20 cellular contexts compared by ENCODE assay signal in the genomic region with DNA sequence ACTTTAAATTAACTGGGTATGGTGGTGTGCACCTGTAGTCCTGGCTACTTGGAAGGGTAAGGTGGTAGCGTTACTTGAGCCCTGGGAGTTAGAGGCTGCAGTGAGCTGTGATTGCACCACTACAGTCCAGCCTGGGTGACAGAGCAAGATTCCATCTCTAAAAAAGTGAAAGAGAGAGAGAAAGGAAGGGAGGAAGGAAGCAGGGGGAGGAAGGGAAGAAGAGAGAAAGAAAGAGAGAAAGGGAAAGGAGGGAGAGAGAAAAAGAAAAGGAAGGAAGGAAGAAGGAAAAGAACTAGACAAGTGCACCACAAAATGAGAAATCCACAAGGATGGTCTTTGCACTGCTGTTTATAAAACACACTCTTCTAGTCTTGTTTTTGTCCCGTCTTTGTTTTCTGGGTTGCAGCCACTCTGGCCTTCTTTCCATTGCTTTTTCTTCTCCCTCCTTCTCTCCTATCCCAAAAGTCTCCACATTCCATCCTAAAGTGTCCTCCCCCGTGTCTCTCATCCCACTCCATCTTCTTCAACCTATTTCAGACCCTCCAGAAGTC. TPM values are rescaled to one million over a fixed set of nuclear protein-coding genes. Genes with fewer than 3 reads are reported as not detected.
DNase-seq lines count a peak whose midpoint lies in the region; ATAC-seq and TF ChIP-seq lines count a peak whose summit lies in the region.
"Had no signal": no experiment of that assay in that cellular context is flagged by ENCODE, and none has a peak within 500 bp of the region (broad histone marks: within the 10 kb centered on the region; RNA-seq: fewer than 3 reads in every experiment).

No MANE protein-coding gene starts in this region.

- H4K91ac ChIP-seq in IMR-90 (ENCODE audit: insufficient read depth, low read depth, low read length): peak overlapping the region; percentile 23; the same call in 1 of the 2 replicates

- intact Hi-C loops in IMR-90 (cut with micrococcal nuclease): loop anchor here (5.0 kb wide), 1 partner anchor 148 kb away; no protein-coding TSS in a partner anchor

- no peak overlapping the region for H3K14ac ChIP-seq in IMR-90 (replicated peaks; ENCODE audit: low read depth, low read length)

- H3K27me3 ChIP-seq in GM23338 (ENCODE audit: insufficient read depth) (no peaks in the 10 kb centered on the region), IMR-90 (ENCODE audit: control insufficient read depth, insufficient read depth, low read length) (no peaks in the 10 kb centered on the region)
- H3K27me3 ChIP-seq: BLaER1 had no signal

- H3K36me3 ChIP-seq in GM23338 (ENCODE audit: insufficient read depth) (no peaks in the 10 kb centered on the region), IMR-90 (ENCODE audit: control insufficient read depth, insufficient read depth, low read length) (no peaks in the 10 kb centered on the region)
- H3K36me3 ChIP-seq: BLaER1 had no signal

- 100% methylated on average over 1 of the region's 3 CpGs; no CpG with 5 or more reads in 1 of the 2 experiments for WGBS in IMR-90 (ENCODE audit: extremely low coverage in 2 of 2, insufficient read length in 1 of 2), 2 experiments

- H3K27ac Mint-ChIP-seq in GM23338: no peak overlapping the region
- H3K27ac Mint-ChIP-seq in mesothelial cell of epicardium: peak overlapping the region; percentile 19
- H3K27ac Mint-ChIP-seq in progenitor cell of endocrine pancreas: peak overlapping the region; percentile 54
- H3K27ac Mint-ChIP-seq: B cell; CD4-positive, CD25-positive, alpha-beta regulatory T cell; CD8-positive, alpha-beta T cell had no signal

- H2AK5ac ChIP-seq in IMR-90 (ENCODE audit: low read depth, low read length): no peak overlapping the region

- no peak overlapping the region for H3K9ac ChIP-seq in IMR-90 (ENCODE audit: low read depth, low read length)
- H3K9ac ChIP-seq: BLaER1 had no signal

- no peaks in the 10 kb centered on the region for H3K4me1 Mint-ChIP-seq in GM23338
- H3K4me1 Mint-ChIP-seq in mesothelial cell of epicardium: peaks cover 27% of the 10 kb centered on the region
- peaks cover 17% of the 10 kb centered on the region for H3K4me1 Mint-ChIP-seq in progenitor cell of endocrine pancreas (ENCODE audit: low read depth)

- H3K4ac ChIP-seq in IMR-90 (ENCODE audit: low read depth, low read length): no peak overlapping the region; the same call in 1 of the 2 replicates

- no peak for TF ChIP-seq CTCF in GM23338 (conservative IDR thresholded peaks at IDR 0.05; ENCODE audit: low read depth in 2 of 2)
- TF ChIP-seq CTCF in IMR-90 (conservative IDR thresholded peaks at IDR 0.05; ENCODE audit: low read depth, low read length): no peak
- TF ChIP-seq CTCF in mesothelial cell of epicardium (IDR thresholded peaks at IDR 0.05; ENCODE audit: unreplicated experiment): no peak
- TF ChIP-seq CTCF in progenitor cell of endocrine pancreas (IDR thresholded peaks at IDR 0.05; ENCODE audit: unreplicated experiment): no peak

- peaks cover 19% of the 10 kb centered on the region for H3K9me1 ChIP-seq in IMR-90 (ENCODE audit: insufficient read depth, low read length)

- H2BK15ac ChIP-seq in IMR-90 (ENCODE audit: low read depth, low read length): peak overlapping the region; percentile 7; the same call in 1 of the 3 replicates

- H3K23ac ChIP-seq in IMR-90 (ENCODE audit: low read depth, low read length): no peak overlapping the region

- POLR2A ChIA-PET in IMR-90 (lab: Charles Lee; ENCODE audit: unreplicated experiment): no interaction called here

- no peak for TF ChIP-seq POLR2A in IMR-90 (IDR thresholded peaks at IDR 0.05; ENCODE audit: low read depth, low read length)

- H3K56ac ChIP-seq in IMR-90 (ENCODE audit: extremely low read depth, insufficient read depth, low read length): no peak overlapping the region

- peak overlapping the region; percentile 4; the same call in 1 of the 2 replicates for H2BK120ac ChIP-seq in IMR-90 (ENCODE audit: low read depth, low read length)

- H3K27ac ChIP-seq in GM23338 (ENCODE audit: low read depth) (no peak overlapping the region), IMR-90 (ENCODE audit: insufficient read depth, low read length) (no peak overlapping the region)
- H3K27ac ChIP-seq: BLaER1, C4-2B had no signal

- H4K20me1 ChIP-seq in GM23338 (replicated peaks; ENCODE audit: insufficient read depth): no peaks in the 10 kb centered on the region
- no peaks in the 10 kb centered on the region; the same call in 1 of the 2 replicates for H4K20me1 ChIP-seq in IMR-90 (ENCODE audit: insufficient read depth, low read length)
- H4K20me1 ChIP-seq: BLaER1 had no signal

- H2AFZ ChIP-seq in GM23338: peak overlapping the region; percentile 66; the same call in 1 of the 2 replicates
- H2AFZ ChIP-seq in IMR-90 (replicated peaks; ENCODE audit: low read length, poor library complexity): no peak overlapping the region

- H3K18ac ChIP-seq in IMR-90 (ENCODE audit: low read depth, low read length): no peak overlapping the region

- no peak overlapping the region for H4K5ac ChIP-seq in IMR-90 (ENCODE audit: low read depth, low read length)

- TF ChIP-seq RAD21 in IMR-90 (IDR thresholded peaks at IDR 0.05; ENCODE audit: low read length): no peak

- CTCF ChIA-PET in IMR-90 (lab: Yijun Ruan, JAX): no interaction called here

- no peaks in the 10 kb centered on the region for H3K79me1 ChIP-seq in IMR-90 (ENCODE audit: low read depth in 1 of 2, low read length in 2 of 2)

- no peaks in the 10 kb centered on the region for H3K79me2 ChIP-seq in GM23338 (replicated peaks; ENCODE audit: insufficient read depth)

- no TSS peak for BruUV-seq in IMR-90 (replicated peaks; lab: Mats Ljungman, UMichigan)

- 0 out of 2 replicates have a peak, but pooled peaks cover 2% of the 10 kb centered on the region for H3K9me3 ChIP-seq in IMR-90 (ENCODE audit: control insufficient read depth, insufficient read depth, low read length)
- H3K9me3 ChIP-seq: BLaER1 had no signal

- H3K36me3 Mint-ChIP-seq in GM23338 (ENCODE audit: low read depth) (no peaks in the 10 kb centered on the region; the same call in 2 of the 3 replicates), mesothelial cell of epicardium (no peaks in the 10 kb centered on the region), progenitor cell of endocrine pancreas (ENCODE audit: insufficient read depth) (no peaks in the 10 kb centered on the region)
- H3K36me3 Mint-ChIP-seq: CD4-positive, CD25-positive, alpha-beta regulatory T cell; CD8-positive, alpha-beta T cell had no signal

- H3K9me2 ChIP-seq in GM23338 (ENCODE audit: insufficient read depth): peaks cover 10% of the 10 kb centered on the region

- no peak overlapping the region for H2AK9ac ChIP-seq in IMR-90 (replicated peaks; ENCODE audit: low read depth, low read length, poor library complexity)

- dilution Hi-C loops in IMR-90 (cut with HindIII; ENCODE audit: low sequenced_read_pairs, unreplicated experiment): loop anchor here (25.0 kb wide), 1 partner anchor 193 kb away; no protein-coding TSS in a partner anchor

- no peak overlapping the region for H4K8ac ChIP-seq in IMR-90 (ENCODE audit: low read depth in 2 of 2, low read length in 2 of 2)

- H3K27me3 Mint-ChIP-seq in GM23338 (ENCODE audit: insufficient read depth, low read depth, poor library complexity) (peaks cover 6% of the 10 kb centered on the region), mesothelial cell of epicardium (ENCODE audit: low read depth) (no peaks in the 10 kb centered on the region), progenitor cell of endocrine pancreas (no peaks in the 10 kb centered on the region)

- peak overlapping the region; percentile 14; the same call in 1 of the 2 replicates for H2BK20ac ChIP-seq in IMR-90 (ENCODE audit: low read depth, low read length)

- no peak overlapping the region for H2BK5ac ChIP-seq in IMR-90 (ENCODE audit: low read depth, low read length, poor library complexity, severe bottlenecking)

- H3K9me3 Mint-ChIP-seq in GM23338: no peaks in the 10 kb centered on the region; the same call in 2 of the 3 replicates
- H3K9me3 Mint-ChIP-seq in mesothelial cell of epicardium: peaks cover 5% of the 10 kb centered on the region
- no peaks in the 10 kb centered on the region for H3K9me3 Mint-ChIP-seq in progenitor cell of endocrine pancreas (ENCODE audit: low read depth)
- H3K9me3 Mint-ChIP-seq: CD8-positive, alpha-beta T cell had no signal

- H3K4me3 ChIP-seq in GM23338 (no peak overlapping the region), IMR-90 (ENCODE audit: insufficient read depth, low read depth, low read length) (no peak overlapping the region)
- H3K4me3 ChIP-seq: BLaER1, GM12878 had no signal

- DNase-seq in GM23338 (ENCODE audit: low spot score) (no peak), IMR-90 (no peak), mesothelial cell of epicardium (ENCODE audit: low spot score in 2 of 2, unreplicated experiment in 2 of 2) (no peak), progenitor cell of endocrine pancreas (ENCODE audit: low spot score, unreplicated experiment) (no peak), EL (no peak)
- DNase-seq: Caco-2; CD4-positive, CD25-positive, alpha-beta regulatory T cell; CD8-positive, alpha-beta T cell; DMS153; DND-41; GDM1; GOT3; H7; HCEC 1CT had no signal

- no peak for ATAC-seq in GM23338
- ATAC-seq in IMR-90 (ENCODE audit: low read depth): no peak
- ATAC-seq in HG02610 (IDR thresholded peaks at IDR 0.05; ENCODE audit: unreplicated experiment): no peak
- ATAC-seq in HG02759 (IDR thresholded peaks at IDR 0.05; ENCODE audit: unreplicated experiment): no peak
- ATAC-seq: CD8-positive, alpha-beta T cell; GM12878 had no signal

- in situ Hi-C loops in IMR-90 (cut with MboI; ENCODE audit: low sequenced_read_pairs): no loop called here

- no peaks in the 10 kb centered on the region for H3F3A ChIP-seq in GM23338 (replicated peaks; ENCODE audit: low read depth)

- H3K4me2 ChIP-seq in GM23338 (no peak overlapping the region), IMR-90 (ENCODE audit: low read depth, low read length) (no peak overlapping the region)
- H3K4me2 ChIP-seq: BLaER1 had no signal

- H3K4me3 Mint-ChIP-seq in GM23338 (no peak overlapping the region), mesothelial cell of epicardium (no peak overlapping the region), progenitor cell of endocrine pancreas (ENCODE audit: low read depth) (no peak overlapping the region)
- H3K4me3 Mint-ChIP-seq: B cell; CD8-positive, alpha-beta T cell had no signal

- H3K4me1 ChIP-seq in GM23338 (ENCODE audit: insufficient read depth): no peaks in the 10 kb centered on the region
- peaks cover 8% of the 10 kb centered on the region for H3K4me1 ChIP-seq in IMR-90 (ENCODE audit: control insufficient read depth, insufficient read depth, low read length)

TF ChIP-seq in GM23338, 12 proteins besides CTCF, POLR2A, EP300 and RAD21 (continues in another document):
- TF ChIP-seq CREB1 (CRISPR knock-in tag; IDR thresholded peaks at IDR 0.05; ENCODE audit: low read depth): no peak

TF ChIP-seq in IMR-90, 13 proteins besides CTCF, POLR2A, EP300 and RAD21:
- no peak for TF ChIP-seq MXI1 (IDR thresholded peaks at IDR 0.05; ENCODE audit: borderline replicate concordance, low read depth, low read length)
TF ChIP-seq in IMR-90: peak in this region for 0.

RNA-seq across cellular contexts. Expression of a gene that starts 32.0 kb away (rescaled TPM):
- 32.8 and 44.8 TPM in 2 replicates for total RNA-seq in GM23338 (2014; rRNA removed; shearing (Covaris generic))
- 7.0 and 9.3 TPM in 2 replicates for polyA plus RNA-seq in GM23338 (2016; fragmentation: Nextera tagmentation; extraction: Ambion mirVana)
- total RNA-seq in IMR-90 (2012; rRNA removed): 50.3 and 55.6 TPM in 2 replicates
- polyA plus RNA-seq in IMR-90 (2012; rRNA removed): 67.4 and 95.7 TPM in 2 replicates
- 40.2 and 112 TPM in 2 replicates for polyA plus RNA-seq in IMR-90 (2012; cell fraction: cytosol; rRNA removed)
- 310 and 597 TPM in 2 replicates for polyA plus RNA-seq in IMR-90 (2012; cell fraction: nucleus; rRNA removed; ENCODE audit: low replicate concordance)
- 112 to 131 TPM (median 123 TPM) in 3 replicates for total RNA-seq in mesothelial cell of epicardium
- 334 and 335 TPM in 2 replicates for total RNA-seq in progenitor cell of endocrine pancreas
- total RNA-seq: CD4-positive, CD25-positive, alpha-beta regulatory T cell; CD8-positive, alpha-beta T cell had no signal
- polyA plus RNA-seq: CD4-positive, CD25-positive, alpha-beta regulatory T cell had no signal
